8 cellular contexts compared by ENCODE assay signal in the genomic region with DNA sequence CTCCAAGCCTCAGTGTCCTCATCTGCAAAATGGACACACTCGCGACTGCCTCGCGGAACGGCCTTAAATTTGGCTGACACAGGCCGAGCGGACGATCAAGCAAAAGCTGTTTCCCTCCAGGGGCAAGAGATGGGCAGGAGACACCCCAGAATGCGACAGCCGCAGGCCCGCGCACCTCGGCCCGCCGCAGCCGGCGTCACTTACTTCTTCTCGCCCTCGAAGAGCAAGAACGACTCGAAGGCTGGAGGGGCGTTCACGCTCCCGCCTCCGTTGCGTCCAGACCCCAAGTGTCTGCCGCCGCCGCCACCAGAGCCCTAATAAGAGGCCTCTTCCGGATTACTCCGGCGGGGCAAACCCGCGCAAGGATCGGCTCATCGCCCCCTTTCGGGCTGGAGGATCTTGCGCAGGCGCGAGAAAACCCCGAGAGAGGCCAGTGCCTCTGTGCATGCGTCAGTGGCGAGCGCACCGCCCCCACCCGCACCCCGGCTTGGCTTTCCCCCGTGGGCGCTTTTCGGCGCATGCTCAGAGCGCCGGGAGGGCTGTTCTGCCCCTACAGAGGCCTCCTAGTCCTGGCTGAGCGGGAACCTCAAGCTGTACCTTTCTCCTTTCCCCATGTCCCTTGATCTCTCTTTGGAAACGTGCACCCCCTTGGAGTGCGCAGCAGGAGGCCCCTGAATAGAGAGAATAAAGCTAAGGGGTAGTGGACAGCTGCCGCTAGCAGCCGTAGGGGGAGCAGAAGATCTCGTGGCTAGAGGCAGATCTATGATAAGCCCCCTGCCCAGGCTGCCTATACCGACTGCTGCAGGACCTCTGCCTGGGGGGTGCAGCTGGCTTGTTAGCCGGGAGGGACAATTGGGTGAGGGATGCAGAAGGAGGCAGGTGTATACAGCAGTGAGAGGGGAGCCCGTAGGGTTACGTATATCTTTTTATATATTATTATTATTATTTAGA. TPM values are rescaled to one million over a fixed set of nuclear protein-coding genes. Genes with fewer than 3 reads are reported as not detected.
DNase-seq lines count a peak whose midpoint lies in the region; ATAC-seq, FAIRE-seq and TF ChIP-seq lines count a peak whose summit lies in the region.
"Not testable (repeated sequence)": the region's sequence is repeated elsewhere in the genome, so short reads cannot be mapped to it uniquely, and the experiment has no call there.

No MANE protein-coding gene starts in this region.

- in situ Hi-C loops in mammary epithelial cell (cut with MboI; ENCODE audit: low sequenced_read_pairs in 2 of 2) = not testable (repeated sequence)

- H3K9ac ChIP-seq in mammary epithelial cell (ENCODE audit: insufficient read depth, low read length) = peak overlapping the region; percentile 58

- H3K27ac ChIP-seq in VCaP (peak overlapping the region; percentile 75), mammary epithelial cell (ENCODE audit: insufficient read depth, low read depth, low read length) (peak overlapping the region; percentile 40), small intestine (ENCODE audit: low read depth in 1 of 2, low read length in 1 of 2) (peak overlapping the region in 1 of 2 donors; percentile 79)

- not testable (repeated sequence) for H3K4me1 ChIP-seq in mammary epithelial cell (ENCODE audit: insufficient read depth, low read length); small intestine (ENCODE audit: control insufficient read depth in 2 of 2, insufficient read depth in 1 of 2, low read depth in 1 of 2, low read length in 1 of 2)

- peak overlapping the region; percentile 51 for H3K4me2 ChIP-seq in mammary epithelial cell (ENCODE audit: insufficient read depth, low read depth, low read length)

- BruUV-seq in mammary epithelial cell (replicated peaks; lab: Mats Ljungman, UMichigan) = not testable (repeated sequence)

- peak overlapping the region; percentile 87 for H2AFZ ChIP-seq in mammary epithelial cell (ENCODE audit: low read depth, low read length)

- dilution Hi-C loops in mammary epithelial cell (cut with HindIII; ENCODE audit: low sequenced_read_pairs) = not testable (repeated sequence)

- DNase-seq in AG09309 (ENCODE audit: low read depth) (peak; percentile 78), NCI-H2171 treated with DMSO at 0.1 percent for 48 hours (lab: John Stamatoyannopoulos, UW) (peak; percentile 94), mammary epithelial cell (peak; percentile 94), iPS-NIHi11 (ENCODE audit: low spot score) (peak; percentile 94), small intestine (peak; percentile 96)

- H3K79me2 ChIP-seq in mammary epithelial cell (ENCODE audit: insufficient read depth, low read length) = peaks cover 12% of the 10 kb centered on the region

- not testable (repeated sequence) for H3K36me3 ChIP-seq in mammary epithelial cell (ENCODE audit: insufficient read depth, low read length); small intestine (ENCODE audit: control insufficient read depth in 2 of 2, insufficient read depth in 2 of 2, low read length in 2 of 2)

- not testable (repeated sequence) for H3K27me3 ChIP-seq in mammary epithelial cell (ENCODE audit: insufficient read depth, low read length); small intestine (ENCODE audit: control insufficient read depth in 2 of 2, insufficient read depth in 2 of 2, low read length in 2 of 2)

- H4K20me1 ChIP-seq in mammary epithelial cell (ENCODE audit: insufficient read depth, low read length) = not testable (repeated sequence)

- CTCF ChIA-PET in mammary epithelial cell (lab: Charles Lee; ENCODE audit: low non-redundant PET) = interaction anchor here (0.6 to 0.7 kb wide), 3 partner anchors 175 to 1312 kb away, joined by 3 to 6 read pairs (median 3); partner anchors contain the start of gene COA1

- WGBS in mammary epithelial cell (ENCODE audit: low coverage, missing lambda C conversion rate) = under 1% methylated on average over 35 of the region's 63 CpGs
- 1 to 4% (median 1%) methylated on average over 56 to 63 of the region's 63 CpGs for WGBS in small intestine, 3 donors

- ATAC-seq in GM18907 (IDR thresholded peaks at IDR 0.05; ENCODE audit: unreplicated experiment) (peak; percentile 88), HG03135 (IDR thresholded peaks at IDR 0.05; ENCODE audit: unreplicated experiment) (peak; percentile 89)

- H3K4me3 ChIP-seq in AG09309 (ENCODE audit: control insufficient read depth, low read depth, low read length) (peak overlapping the region; percentile 75), mammary epithelial cell (replicated peaks in 1 of 3; ENCODE audit: insufficient read depth in 1 of 3, low read depth in 2 of 3, low read length in 3 of 3) (peak overlapping the region; percentile 74 to 86 (median 79)), small intestine (ENCODE audit: low read depth in 1 of 2, low read length in 2 of 2) (peak overlapping the region; percentile 67 to 70)

- peak; percentile 71 for TF ChIP-seq CTCF in AG09309 (IDR thresholded peaks at IDR 0.05; ENCODE audit: control insufficient read depth, insufficient read depth, low read depth, low read length, missing control alignments)
- TF ChIP-seq CTCF in VCaP (conservative IDR thresholded peaks at IDR 0.05) = peak; percentile 95
- TF ChIP-seq CTCF in mammary epithelial cell (conservative IDR thresholded peaks at IDR 0.05 in 1 of 2, IDR thresholded peaks at IDR 0.05 in 1 of 2; ENCODE audit: extremely low read depth in 1 of 2, insufficient read depth in 1 of 2, low read depth in 1 of 2, low read length in 2 of 2) = peak; percentile 35 to 59

- FAIRE-seq in small intestine (lab: Jason Lieb, UNC) = not testable (repeated sequence)

- H3K9me3 ChIP-seq in mammary epithelial cell (replicated peaks; ENCODE audit: insufficient read depth, low read length); small intestine (ENCODE audit: control insufficient read depth, low read depth): not testable (repeated sequence)

- intact Hi-C loops in mammary epithelial cell (cut with micrococcal nuclease) = loop anchor here (1.0 kb wide), 1 partner anchor 104 kb away; the partner anchor contains the start of gene POLD2

RNA-seq across cellular contexts. Expression of gene SPDYE1, which starts 21.4 kb away (rescaled TPM):
- under 1 TPM in 1 of 2 donors, not detected in 1; under 0.01 TPM for total RNA-seq in mammary epithelial cell
- polyA plus RNA-seq in mammary epithelial cell (not detected), small intestine (not detected)
- polyA minus RNA-seq in mammary epithelial cell = not detected

RNA-seq across cellular contexts. Expression of gene DBNL, which starts 25.4 kb away (rescaled TPM):
- total RNA-seq in mammary epithelial cell = 10 to 100 TPM; 89.1 to 90.9 TPM
- polyA plus RNA-seq in mammary epithelial cell (130 TPM), small intestine (10 to 100 TPM; 66.4 to 97.5 (median 69.4) TPM)
- polyA minus RNA-seq in mammary epithelial cell = 96.7 TPM

RNA-seq across cellular contexts. Expression of gene PGAM2, which starts 46.2 kb away (rescaled TPM):
- total RNA-seq in mammary epithelial cell = not detected
- polyA plus RNA-seq in mammary epithelial cell = not detected
- not detected for polyA minus RNA-seq in mammary epithelial cell
- 1 to 10 TPM in 2 of 3 donors, under 1 TPM in 1; 1.00 to 5.7 (median 2.2) TPM for polyA plus RNA-seq in small intestine
